11 cellular contexts compared by ENCODE assay signal in genomic region chr9:79667716-79668458, GRCh38.
DNase-seq lines count a peak whose midpoint lies in the region; ATAC-seq and TF ChIP-seq lines count a peak whose summit lies in the region.
"Had no signal": no experiment of that assay in that cellular context is flagged by ENCODE, and none has a peak within 500 bp of the region (broad histone marks: within the 10 kb centered on the region; RNA-seq: fewer than 3 reads in every experiment).

No MANE protein-coding gene starts in this region.

- H3K4me1 ChIP-seq in GM23338 (ENCODE audit: insufficient read depth) (peaks cover 71% of the 10 kb centered on the region), SJCRH30 (peaks cover 32% of the 10 kb centered on the region), mesendoderm (ENCODE audit: control insufficient read depth, low read depth, low read length) (peaks cover 2% of the 10 kb centered on the region)

- H3K27me3 Mint-ChIP-seq in GM23338 (ENCODE audit: insufficient read depth, low read depth, poor library complexity) (peaks cover 2% of the 10 kb centered on the region), nephron progenitor cell (ENCODE audit: low read depth, poor library complexity) (peaks cover 7% of the 10 kb centered on the region)

- H3K4me1 Mint-ChIP-seq in GM23338, result peaks cover 87% of the 10 kb centered on the region
- H3K4me1 Mint-ChIP-seq in nephron progenitor cell, result peaks cover 96% of the 10 kb centered on the region

- DNase-seq in GM23338 (ENCODE audit: low spot score) (no peak), NCI-H1930 (lab: John Stamatoyannopoulos, UW) (peak; percentile 94 to 95), SJCRH30 (peak; percentile 23 to 53), nephron progenitor cell (no peak), mesendoderm (no peak), NOMO-1 treated with dmso at 0.1 percent for 144 hours (lab: John Stamatoyannopoulos, UW; ENCODE audit: unreplicated experiment) (no peak)
- DNase-seq in effector CD4-positive, alpha-beta T cell, result no peak
- DNase-seq in activated T-cell treated with anti-CD3 and anti-CD28 coated beads, Interleukin-2, amount 50 U/mL, for 48 hours, result no peak
- DNase-seq: activated CD4-positive, alpha-beta T cell treated with anti-CD3 and anti-CD28 coated beads, Interleukin-2, amount 50 U/mL, for 48 hours; activated naive CD4-positive, alpha-beta T cell treated with anti-CD3 and anti-CD28 coated beads for 36 hours had no signal

- no peaks in the 10 kb centered on the region; the same call in 1 of the 2 replicates for H3F3A ChIP-seq in GM23338 (replicated peaks; ENCODE audit: low read depth)

- no peak overlapping the region for H3K18ac ChIP-seq in mesendoderm (ENCODE audit: low read length)

- no peak overlapping the region for H3K4ac ChIP-seq in mesendoderm (ENCODE audit: low read depth, low read length)

- H3K9me3 Mint-ChIP-seq in GM23338 (no peaks in the 10 kb centered on the region), nephron progenitor cell (no peaks in the 10 kb centered on the region)
- H3K9me3 Mint-ChIP-seq: activated naive CD4-positive, alpha-beta T cell treated with anti-CD3 and anti-CD28 coated beads for 36 hours; stimulated activated effector memory CD8-positive, alpha-beta T cell treated with anti-CD3 and anti-CD28 coated beads, Interleukin-12 subunit alpha, Interleukin-12 subunit beta, amount 100 ng/mL, for 72 hours had no signal

- no peak overlapping the region for H2AK5ac ChIP-seq in mesendoderm (ENCODE audit: low read length)

- no peak overlapping the region for H2BK5ac ChIP-seq in mesendoderm (ENCODE audit: low read length)

- H3K36me3 Mint-ChIP-seq in GM23338 (ENCODE audit: low read depth), result peaks cover 8% of the 10 kb centered on the region; the same call in 2 of the 3 replicates
- peaks cover 55% of the 10 kb centered on the region for H3K36me3 Mint-ChIP-seq in nephron progenitor cell (ENCODE audit: low read depth)
- H3K36me3 Mint-ChIP-seq: stimulated activated effector memory CD8-positive, alpha-beta T cell treated with anti-CD3 and anti-CD28 coated beads, Interleukin-12 subunit alpha, Interleukin-12 subunit beta, amount 100 ng/mL, for 72 hours had no signal

- H3K4me3 Mint-ChIP-seq in GM23338 (no peak overlapping the region), nephron progenitor cell (no peak overlapping the region)
- H3K4me3 Mint-ChIP-seq: activated naive CD4-positive, alpha-beta T cell treated with anti-CD3 and anti-CD28 coated beads for 36 hours; stimulated activated effector memory CD8-positive, alpha-beta T cell treated with anti-CD3 and anti-CD28 coated beads, Interleukin-12 subunit alpha, Interleukin-12 subunit beta, amount 100 ng/mL, for 72 hours had no signal

- no peak overlapping the region for H2AFZ ChIP-seq in GM23338

- H3K36me3 ChIP-seq in GM23338 (ENCODE audit: insufficient read depth), result no peaks in the 10 kb centered on the region
- peaks cover 21% of the 10 kb centered on the region for H3K36me3 ChIP-seq in SJCRH30
- no peaks in the 10 kb centered on the region for H3K36me3 ChIP-seq in mesendoderm (ENCODE audit: control insufficient read depth, insufficient read depth, low read length)

- H3K79me2 ChIP-seq in GM23338 (replicated peaks; ENCODE audit: insufficient read depth) (peaks cover 28% of the 10 kb centered on the region), mesendoderm (ENCODE audit: control insufficient read depth, insufficient read depth, low read length) (no peaks in the 10 kb centered on the region)

- H3K9me3 ChIP-seq in SJCRH30 (replicated peaks), result no peaks in the 10 kb centered on the region

- H4K20me1 ChIP-seq in GM23338 (replicated peaks; ENCODE audit: insufficient read depth), result no peaks in the 10 kb centered on the region

- no peak overlapping the region for H2BK120ac ChIP-seq in mesendoderm (ENCODE audit: low read depth, low read length)

- H3K23ac ChIP-seq in mesendoderm (ENCODE audit: low read length), result no peak overlapping the region

- no peaks in the 10 kb centered on the region for H3K79me1 ChIP-seq in mesendoderm (ENCODE audit: low read length)

- no peak overlapping the region for H2BK15ac ChIP-seq in mesendoderm (replicated peaks; ENCODE audit: low read depth)

- no peak for ATAC-seq in GM23338
- ATAC-seq: stimulated activated effector memory CD8-positive, alpha-beta T cell treated with anti-CD3 and anti-CD28 coated beads, Interleukin-12 subunit alpha, Interleukin-12 subunit beta, amount 100 ng/mL, for 72 hours had no signal

- WGBS in mesendoderm (ENCODE audit: extremely low coverage, insufficient coverage, low lambda C conversion rate), result no CpG with 5 or more reads among the region's 11 CpGs

- H3K56ac ChIP-seq in mesendoderm (ENCODE audit: low read length), result no peak overlapping the region

- no peak for TF ChIP-seq CTCF in GM23338 (conservative IDR thresholded peaks at IDR 0.05; ENCODE audit: low read depth in 2 of 2)
- TF ChIP-seq CTCF in nephron progenitor cell (IDR thresholded peaks at IDR 0.05), result no peak

- no peak overlapping the region for H3K4me2 ChIP-seq in GM23338
- no peak overlapping the region for H3K4me2 ChIP-seq in mesendoderm (ENCODE audit: low read length)

- no peaks in the 10 kb centered on the region for H3K9me2 ChIP-seq in GM23338 (ENCODE audit: insufficient read depth)

- no peaks in the 10 kb centered on the region for H3K27me3 ChIP-seq in GM23338 (ENCODE audit: insufficient read depth)
- H3K27me3 ChIP-seq in SJCRH30, result no peaks in the 10 kb centered on the region
- H3K27me3 ChIP-seq in mesendoderm (ENCODE audit: insufficient read depth, low read length, poor library complexity), result no peaks in the 10 kb centered on the region

- no peak overlapping the region for H4K8ac ChIP-seq in mesendoderm (ENCODE audit: low read depth, low read length)

- H3K27ac ChIP-seq in GM23338 (ENCODE audit: low read depth), result no peak overlapping the region
- H3K27ac ChIP-seq in SJCRH30, result peak overlapping the region; percentile 37; the same call in 1 of the 2 replicates
- no peak overlapping the region for H3K27ac ChIP-seq in mesendoderm (ENCODE audit: low read depth, low read length)

- H3K27ac Mint-ChIP-seq in GM23338 (peak overlapping the region; percentile 67), nephron progenitor cell (peak overlapping the region; percentile 37)
- H3K27ac Mint-ChIP-seq: activated naive CD4-positive, alpha-beta T cell treated with anti-CD3 and anti-CD28 coated beads for 36 hours; stimulated activated effector memory CD8-positive, alpha-beta T cell treated with anti-CD3 and anti-CD28 coated beads, Interleukin-12 subunit alpha, Interleukin-12 subunit beta, amount 100 ng/mL, for 72 hours had no signal

- no peak overlapping the region for H4K5ac ChIP-seq in mesendoderm (ENCODE audit: low read length)

- H3K9ac ChIP-seq in mesendoderm (ENCODE audit: low read length), result no peak overlapping the region

- H3K4me3 ChIP-seq in GM23338 (no peak overlapping the region), SJCRH30 (no peak overlapping the region), mesendoderm (ENCODE audit: low read length) (no peak overlapping the region)

TF ChIP-seq in GM23338, 12 proteins besides CTCF, POLR2A, EP300 and RAD21 (continues in another document):
- no peak for TF ChIP-seq REST (IDR thresholded peaks at IDR 0.05; ENCODE audit: unreplicated experiment)
- no peak for TF ChIP-seq CREB1 (CRISPR knock-in tag; IDR thresholded peaks at IDR 0.05; ENCODE audit: low read depth)
- no peak for TF ChIP-seq STAT1 (IDR thresholded peaks at IDR 0.05; ENCODE audit: unreplicated experiment)
- no peak for TF ChIP-seq JUNB (IDR thresholded peaks at IDR 0.05; ENCODE audit: unreplicated experiment)
- no peak for TF ChIP-seq EZH2phosphoT487 (IDR thresholded peaks at IDR 0.05; ENCODE audit: unreplicated experiment)
- no peak for TF ChIP-seq EZH2 (IDR thresholded peaks at IDR 0.05; ENCODE audit: low read depth, unreplicated experiment)
- no peak for TF ChIP-seq ZNF114 (CRISPR knock-in tag; IDR thresholded peaks at IDR 0.05)
- no peak for TF ChIP-seq POLR2AphosphoS5 (IDR thresholded peaks at IDR 0.05; ENCODE audit: low read depth)
- TF ChIP-seq NANOG (IDR thresholded peaks at IDR 0.05; ENCODE audit: borderline replicate concordance), result no peak
- TF ChIP-seq, protein P1, sequence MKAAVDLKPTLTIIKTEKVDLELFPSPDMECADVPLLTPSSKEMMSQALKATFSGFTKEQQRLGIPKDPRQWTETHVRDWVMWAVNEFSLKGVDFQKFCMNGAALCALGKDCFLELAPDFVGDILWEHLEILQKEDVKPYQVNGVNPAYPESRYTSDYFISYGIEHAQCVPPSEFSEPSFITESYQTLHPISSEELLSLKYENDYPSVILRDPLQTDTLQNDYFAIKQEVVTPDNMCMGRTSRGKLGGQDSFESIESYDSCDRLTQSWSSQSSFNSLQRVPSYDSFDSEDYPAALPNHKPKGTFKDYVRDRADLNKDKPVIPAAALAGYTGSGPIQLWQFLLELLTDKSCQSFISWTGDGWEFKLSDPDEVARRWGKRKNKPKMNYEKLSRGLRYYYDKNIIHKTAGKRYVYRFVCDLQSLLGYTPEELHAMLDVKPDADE (IDR thresholded peaks at IDR 0.05), result no peak

Comparison
In these comparisons a context has a peak if more than half of its experiments do, and no peak if none do; other contexts are left out.
1. DNase-seq: peak in NCI-H1930 (2 of 2) and SJCRH30 (2 of 2); none in GM23338 (single experiment), nephron progenitor cell (single experiment), mesendoderm (single experiment), NOMO-1 treated with dmso at 0.1 percent for 144 hours (single experiment), effector CD4-positive, alpha-beta T cell (single experiment) and activated T-cell treated with anti-CD3 and anti-CD28 coated beads, Interleukin-2, amount 50 U/mL, for 48 hours (0 of 2).